In genomic region chr7:43163885-43164284, GRCh38 we compare ENCODE assay signal across 27 cellular contexts. TPM values are rescaled to one million over a fixed set of nuclear protein-coding genes. Genes with fewer than 3 reads are reported as not detected.
DNase-seq lines count a peak whose midpoint lies in the region; ATAC-seq and TF ChIP-seq lines count a peak whose summit lies in the region.
"Had no signal": no experiment of that assay in that cellular context is flagged by ENCODE, and none has a peak within 500 bp of the region (broad histone marks: within the 10 kb centered on the region; RNA-seq: fewer than 3 reads in every experiment).

No MANE protein-coding gene starts in this region.

- H3K27me3 ChIP-seq in mammary epithelial cell (ENCODE audit: insufficient read depth, low read length), result no peaks in the 10 kb centered on the region
- no peaks in the 10 kb centered on the region for H3K27me3 ChIP-seq in Caco-2 (replicated peaks; ENCODE audit: control insufficient read depth, insufficient read depth, low read length)
- H3K27me3 ChIP-seq in SJCRH30, result no peaks in the 10 kb centered on the region
- H3K27me3 ChIP-seq: BE2C, Peyer's patch had no signal

- CTCF ChIA-PET in mammary epithelial cell (lab: Charles Lee; ENCODE audit: low non-redundant PET) (no interaction called here), MCF 10A (lab: Yijun Ruan, JAX) (no interaction called here), RWPE1 (lab: Yijun Ruan, JAX) (interaction anchor here (0.6 kb wide), 1 partner anchor 579 kb away, joined by 5 read pairs; no protein-coding TSS in a partner anchor), Caco-2 (lab: Charles Lee) (no interaction called here)

- in situ Hi-C loops in mammary epithelial cell (cut with MboI; ENCODE audit: low sequenced_read_pairs in 2 of 2), result no loop called here

- peak overlapping the region; percentile 38 for H3K27ac ChIP-seq in mammary epithelial cell (ENCODE audit: insufficient read depth, low read depth, low read length)
- peak overlapping the region; percentile 74 for H3K27ac ChIP-seq in RWPE1
- no peak overlapping the region for H3K27ac ChIP-seq in SJCRH30
- H3K27ac ChIP-seq: Peyer's patch had no signal

- H3K79me2 ChIP-seq in mammary epithelial cell (ENCODE audit: insufficient read depth, low read length), result no peaks in the 10 kb centered on the region

- H2AFZ ChIP-seq in mammary epithelial cell (ENCODE audit: low read depth, low read length), result no peak overlapping the region

- no peaks in the 10 kb centered on the region for H4K20me1 ChIP-seq in mammary epithelial cell (ENCODE audit: insufficient read depth, low read length)

- WGBS in mammary epithelial cell (ENCODE audit: low coverage, missing lambda C conversion rate), result 88% methylated on average over 3 of the region's 3 CpGs

- H3K36me3 Mint-ChIP-seq in MCF 10A (ENCODE audit: insufficient read depth, unreplicated experiment), result no peaks in the 10 kb centered on the region
- H3K36me3 Mint-ChIP-seq in dendritic cell treated with granulocyte-macrophage colony-stimulating factor and Interleukin-4, amounts not matched to agents 40 ng/mL and 50 ng/mL, for 4 days (ENCODE audit: low read depth), result no peaks in the 10 kb centered on the region
- no peaks in the 10 kb centered on the region for H3K36me3 Mint-ChIP-seq in Caco-2 (ENCODE audit: insufficient read depth, unreplicated experiment)
- H3K36me3 Mint-ChIP-seq: CD4-positive, CD25-positive, alpha-beta regulatory T cell; IgD-negative memory B cell had no signal

- no peak overlapping the region for H3K27ac Mint-ChIP-seq in MCF 10A (ENCODE audit: low read depth, unreplicated experiment)
- H3K27ac Mint-ChIP-seq in dendritic cell treated with granulocyte-macrophage colony-stimulating factor and Interleukin-4, amounts not matched to agents 40 ng/mL and 50 ng/mL, for 4 days, result peak overlapping the region; percentile 6
- H3K27ac Mint-ChIP-seq in Caco-2 (ENCODE audit: unreplicated experiment), result no peak overlapping the region
- H3K27ac Mint-ChIP-seq: CD4-positive, CD25-positive, alpha-beta regulatory T cell; IgD-negative memory B cell had no signal

- H3K4me1 ChIP-seq in mammary epithelial cell (ENCODE audit: insufficient read depth, low read length) (peaks cover 15% of the 10 kb centered on the region), Caco-2 (no peaks in the 10 kb centered on the region), SJCRH30 (no peaks in the 10 kb centered on the region)
- H3K4me1 ChIP-seq: BE2C, HAP-1, Peyer's patch had no signal

- H3K9ac ChIP-seq in mammary epithelial cell (ENCODE audit: insufficient read depth, low read length), result no peak overlapping the region
- H3K9ac ChIP-seq: SK-N-SH had no signal

- BruUV-seq in mammary epithelial cell (replicated peaks; lab: Mats Ljungman, UMichigan), result no TSS peak
- no TSS peak for BruUV-seq in MCF 10A (replicated peaks; lab: Mats Ljungman, UMichigan)
- BruUV-seq in Caco-2 (replicated peaks; lab: Mats Ljungman, UMichigan), result no TSS peak

- no peaks in the 10 kb centered on the region for H3K9me3 ChIP-seq in mammary epithelial cell (replicated peaks; ENCODE audit: insufficient read depth, low read length)
- H3K9me3 ChIP-seq in Caco-2, result no peaks in the 10 kb centered on the region
- H3K9me3 ChIP-seq in SJCRH30 (replicated peaks), result no peaks in the 10 kb centered on the region
- H3K9me3 ChIP-seq: BE2C, HAP-1, Peyer's patch, SK-N-SH had no signal

- H3K27me3 Mint-ChIP-seq in MCF 10A (ENCODE audit: insufficient read depth, unreplicated experiment), result no peaks in the 10 kb centered on the region
- H3K27me3 Mint-ChIP-seq in dendritic cell treated with granulocyte-macrophage colony-stimulating factor and Interleukin-4, amounts not matched to agents 40 ng/mL and 50 ng/mL, for 4 days, result peaks cover 19% of the 10 kb centered on the region
- H3K27me3 Mint-ChIP-seq in Caco-2 (ENCODE audit: insufficient read depth, unreplicated experiment), result peaks cover 19% of the 10 kb centered on the region
- H3K27me3 Mint-ChIP-seq: IgD-negative memory B cell had no signal

- TF ChIP-seq CTCF in mammary epithelial cell (conservative IDR thresholded peaks at IDR 0.05 in 1 of 2, IDR thresholded peaks at IDR 0.05 in 1 of 2; ENCODE audit: extremely low read depth in 1 of 2, insufficient read depth in 1 of 2, low read depth in 1 of 2, low read length in 2 of 2) (no peak), MCF 10A (IDR thresholded peaks at IDR 0.05; ENCODE audit: unreplicated experiment) (no peak), RWPE1 (conservative IDR thresholded peaks at IDR 0.05; ENCODE audit: low read depth) (no peak), Caco-2 (IDR thresholded peaks at IDR 0.05; ENCODE audit: insufficient read depth in 1 of 2, low read depth in 1 of 2, low read length in 1 of 2, severe bottlenecking in 1 of 2, unreplicated experiment in 1 of 2) (no peak)

- DNase-seq in mammary epithelial cell, result no peak
- DNase-seq in MCF 10A (ENCODE audit: unreplicated experiment), result no peak
- no peak for DNase-seq in RWPE1 (ENCODE audit: low spot score)
- DNase-seq in T1000 (lab: John Stamatoyannopoulos, UW), result no peak
- no peak for DNase-seq in Caco-2
- no peak for DNase-seq in SJCRH30
- DNase-seq: 8988T; ACHN; BE2C; CD4-positive, CD25-positive, alpha-beta regulatory T cell; GOT3; NCI-H1092 treated with DMSO at 0.1 percent for 48 hours; NCI-H1436; NCI-H187; NCI-H2107; NCI-H446; NCI-H524 treated with DMSO at 0.1 percent for 48 hours; NCI-H774; NK-92 treated with Interleukin-12 subunit alpha and Interleukin-12 subunit beta, amount 100 ng/mL, for 24 hours; Peyer's patch; SIG-M5; SK-N-SH had no signal

- POLR2A ChIA-PET in MCF 10A (lab: Yijun Ruan, JAX) (interaction anchor here (1.0 to 1.1 kb wide), 2 partner anchors 12 to 16 kb away, joined by 3 to 5 read pairs; no protein-coding TSS in a partner anchor), RWPE1 (lab: Yijun Ruan, JAX; ENCODE audit: low non-redundant PET) (no interaction called here), Caco-2 (lab: Charles Lee) (no interaction called here)

- H3K36me3 ChIP-seq in mammary epithelial cell (ENCODE audit: insufficient read depth, low read length) (no peaks in the 10 kb centered on the region), Caco-2 (ENCODE audit: control insufficient read depth, insufficient read depth, low read length) (no peaks in the 10 kb centered on the region), SJCRH30 (no peaks in the 10 kb centered on the region)
- H3K36me3 ChIP-seq: BE2C, HAP-1, Peyer's patch had no signal

- no peak for ATAC-seq in GM18520 (IDR thresholded peaks at IDR 0.05; ENCODE audit: unreplicated experiment)

- H3K4me3 Mint-ChIP-seq in MCF 10A (ENCODE audit: unreplicated experiment) (no peak overlapping the region), Caco-2 (ENCODE audit: unreplicated experiment) (no peak overlapping the region)
- H3K4me3 Mint-ChIP-seq in dendritic cell treated with granulocyte-macrophage colony-stimulating factor and Interleukin-4, amounts not matched to agents 40 ng/mL and 50 ng/mL, for 4 days, result no peak overlapping the region
- H3K4me3 Mint-ChIP-seq: CD4-positive, CD25-positive, alpha-beta regulatory T cell; IgD-negative memory B cell had no signal

- H3K4me1 Mint-ChIP-seq in MCF 10A (ENCODE audit: insufficient read depth, unreplicated experiment), result peaks cover 12% of the 10 kb centered on the region
- peaks cover 12% of the 10 kb centered on the region for H3K4me1 Mint-ChIP-seq in dendritic cell treated with granulocyte-macrophage colony-stimulating factor and Interleukin-4, amounts not matched to agents 40 ng/mL and 50 ng/mL, for 4 days (ENCODE audit: low read depth)
- no peaks in the 10 kb centered on the region for H3K4me1 Mint-ChIP-seq in Caco-2 (ENCODE audit: low read depth, unreplicated experiment)
- H3K4me1 Mint-ChIP-seq: CD4-positive, CD25-positive, alpha-beta regulatory T cell; IgD-negative memory B cell had no signal

- intact Hi-C loops in mammary epithelial cell (cut with micrococcal nuclease), result loop anchor here (2.0 kb wide), 1 partner anchor 39 kb away; no protein-coding TSS in a partner anchor
- intact Hi-C loops in MCF 10A (cut with micrococcal nuclease), result no loop called here
- intact Hi-C loops in dendritic cell treated with granulocyte-macrophage colony-stimulating factor and Interleukin-4, amounts not matched to agents 40 ng/mL and 50 ng/mL, for 4 days (cut with micrococcal nuclease), result no loop called here
- intact Hi-C loops in Caco-2 (cut with micrococcal nuclease; ENCODE audit: unreplicated experiment), result no loop called here

- H3K4me2 ChIP-seq in mammary epithelial cell (ENCODE audit: insufficient read depth, low read depth, low read length), result no peak overlapping the region

- H3K4me3 ChIP-seq in mammary epithelial cell (replicated peaks in 1 of 3; ENCODE audit: insufficient read depth in 1 of 3, low read depth in 2 of 3, low read length in 3 of 3), result no peak overlapping the region
- H3K4me3 ChIP-seq in Caco-2 (ENCODE audit: low read depth, low read length), result no peak overlapping the region
- H3K4me3 ChIP-seq in SJCRH30, result no peak overlapping the region
- H3K4me3 ChIP-seq: GM12878, HAP-1, Peyer's patch had no signal

- dilution Hi-C loops in mammary epithelial cell (cut with HindIII; ENCODE audit: low sequenced_read_pairs), result no loop called here

- H3K9me3 Mint-ChIP-seq in MCF 10A (ENCODE audit: unreplicated experiment) (no peaks in the 10 kb centered on the region), Caco-2 (ENCODE audit: unreplicated experiment) (no peaks in the 10 kb centered on the region)
- H3K9me3 Mint-ChIP-seq in dendritic cell treated with granulocyte-macrophage colony-stimulating factor and Interleukin-4, amounts not matched to agents 40 ng/mL and 50 ng/mL, for 4 days, result no peaks in the 10 kb centered on the region
- H3K9me3 Mint-ChIP-seq: CD4-positive, CD25-positive, alpha-beta regulatory T cell; IgD-negative memory B cell had no signal

RNA-seq across cellular contexts. Expression of gene HECW1, which starts 51.4 kb away (rescaled TPM):
- total RNA-seq in mammary epithelial cell (not detected), MCF 10A (2022) (0.27 TPM in 1 of 2 replicates, not detected in the other), Caco-2 (2022) (1.7 and 1.8 TPM in 2 replicates)
- not detected for polyA plus RNA-seq in mammary epithelial cell
- not detected for polyA minus RNA-seq in mammary epithelial cell
- not detected in 2 replicates for total RNA-seq in SJCRH30 (2014; rRNA removed; shearing (Covaris generic))
- polyA plus RNA-seq: IgD-negative memory B cell, SK-N-SH had no signal
